9 cellular contexts compared by ENCODE assay signal in genomic region chr17:4789701-4789950, GRCh38. TPM values are rescaled to one million over a fixed set of nuclear protein-coding genes. Genes with fewer than 3 reads are reported as not detected.
DNase-seq lines count a peak whose midpoint lies in the region; ATAC-seq, FAIRE-seq and TF ChIP-seq lines count a peak whose summit lies in the region.
"Had no signal": no experiment of that assay in that cellular context is flagged by ENCODE, and none has a peak within 500 bp of the region (broad histone marks: within the 10 kb centered on the region; RNA-seq: fewer than 3 reads in every experiment).

No MANE protein-coding gene starts in this region.

- no peak overlapping the region; the same call in 1 of the 2 replicates for H2AFZ ChIP-seq in H1 (ENCODE audit: low read length)

- H3K9me3 Mint-ChIP-seq in osteocyte (ENCODE audit: unreplicated experiment), result no peaks in the 10 kb centered on the region

- no peak overlapping the region for H3K27ac ChIP-seq in H1 (ENCODE audit: low read depth, low read length)

- ATAC-seq in GM18873 (IDR thresholded peaks at IDR 0.05; ENCODE audit: low FRiP score, unreplicated experiment) (no peak), GM18505 (IDR thresholded peaks at IDR 0.05; ENCODE audit: unreplicated experiment) (no peak), GM19351 (IDR thresholded peaks at IDR 0.05; ENCODE audit: unreplicated experiment) (no peak)

- no peaks in the 10 kb centered on the region for H3K79me1 ChIP-seq in H1 (ENCODE audit: low read depth, low read length)

- H3K36me3 ChIP-seq in ES-I3 (ENCODE audit: insufficient read depth, low read length), result no peaks in the 10 kb centered on the region
- H3K36me3 ChIP-seq in MG63, result no peaks in the 10 kb centered on the region
- no peaks in the 10 kb centered on the region for H3K36me3 ChIP-seq in H1 (ENCODE audit: control insufficient read depth in 2 of 4, insufficient read depth in 4 of 4, low read length in 3 of 4)

- no peak overlapping the region; the same call in 1 of the 2 replicates for H2BK15ac ChIP-seq in H1 (ENCODE audit: low read length)

- no peak overlapping the region for H3K56ac ChIP-seq in H1 (replicated peaks; ENCODE audit: insufficient read length, low read depth, low read length)

- no peak overlapping the region for H4K91ac ChIP-seq in H1 (replicated peaks; ENCODE audit: insufficient read length, low read length)

- peak overlapping the region; percentile 85 for H3K4ac ChIP-seq in H1 (replicated peaks; ENCODE audit: insufficient read length, low read depth, low read length)

- peaks cover 17% of the 10 kb centered on the region for H3K23me2 ChIP-seq in H1 (ENCODE audit: low read depth, low read length)

- H4K20me1 ChIP-seq in H1 (replicated peaks in 1 of 2; ENCODE audit: control insufficient read depth in 1 of 2, insufficient read depth in 2 of 2, low read length in 2 of 2), result peaks cover 0 to 2% of the 10 kb centered on the region in 2 experiments

- no peaks in the 10 kb centered on the region for H3K9me3 ChIP-seq in ES-I3 (ENCODE audit: control insufficient read depth, insufficient read depth, low read length)
- no peaks in the 10 kb centered on the region for H3K9me3 ChIP-seq in MG63
- H3K9me3 ChIP-seq in H1 (ENCODE audit: insufficient read depth in 2 of 2, low read depth in 1 of 2, low read length in 1 of 2), result no peaks in the 10 kb centered on the region

- peak overlapping the region; percentile 79 for H3K4me3 Mint-ChIP-seq in osteocyte (ENCODE audit: unreplicated experiment)

- TF ChIP-seq POLR2A in H1 (IDR thresholded peaks at IDR 0.05; ENCODE audit: control extremely low read depth in 1 of 2, low read depth in 2 of 2, low read length in 2 of 2) (no peak), GM18505 (IDR thresholded peaks at IDR 0.05; ENCODE audit: borderline replicate concordance, extremely low read depth, insufficient read depth, insufficient read length) (no peak)

- no peaks in the 10 kb centered on the region for H3K36me3 Mint-ChIP-seq in osteocyte (ENCODE audit: unreplicated experiment)

- no peak overlapping the region for H2BK20ac ChIP-seq in H1 (ENCODE audit: low read length)

- peak overlapping the region; percentile 76 for H3K27ac Mint-ChIP-seq in osteocyte (ENCODE audit: unreplicated experiment)

- no peak overlapping the region for H2BK5ac ChIP-seq in H1 (ENCODE audit: low read depth, low read length)

- peaks cover 17% of the 10 kb centered on the region for H3K4me1 Mint-ChIP-seq in osteocyte (ENCODE audit: unreplicated experiment)

- H3K23ac ChIP-seq in H1 (ENCODE audit: insufficient read length), result no peak overlapping the region

- peak overlapping the region; percentile 89; the same call in 1 of the 2 replicates for H4K8ac ChIP-seq in H1 (ENCODE audit: extremely low read depth, insufficient read depth, low read length)

- no peak overlapping the region for H3K14ac ChIP-seq in H1 (ENCODE audit: insufficient read length)

- 0% methylated on average over 16 of the region's 25 CpGs; no CpG with 5 or more reads in 1 of the 2 experiments for WGBS in H1 (ENCODE audit: extremely low coverage in 1 of 2, insufficient coverage in 1 of 2, insufficient read length in 1 of 2, insufficient replicate concordance in 2 of 2, low coverage in 1 of 2, low lambda C conversion rate in 2 of 2, missing lambda C conversion rate in 1 of 2), 2 experiments

- H3K4me3 ChIP-seq in MG63 (peak overlapping the region; percentile 52), H1 (ENCODE audit: extremely low read depth in 1 of 4, insufficient read depth in 2 of 4, low read depth in 3 of 4, low read length in 4 of 4) (peak overlapping the region; percentile 46 to 74 (median 66))

- H3K27me3 ChIP-seq in MG63 (no peaks in the 10 kb centered on the region), H1 (replicated peaks in 1 of 4; ENCODE audit: control insufficient read depth in 3 of 4, extremely low read depth in 1 of 4, insufficient read depth in 3 of 4, low read length in 3 of 4) (peaks cover 3 to 30% (median 17%) of the 10 kb centered on the region in 4 experiments)

- peaks cover 3% of the 10 kb centered on the region for H3K27me3 Mint-ChIP-seq in osteocyte (ENCODE audit: unreplicated experiment)

- POLR2A ChIA-PET in H1 (lab: Charles Lee; ENCODE audit: partially characterized antibody), result interaction anchor here (1.1 to 3.1 kb wide), 12 partner anchors 15 to 150 kb away, joined by 3 to 15 read pairs (median 4); partner anchors contain the start of genes PLD2, RNF167 and SLC25A11

- H3K18ac ChIP-seq in H1 (ENCODE audit: extremely low read depth, low read length), result peak overlapping the region; percentile 78; the same call in 1 of the 2 replicates

- no peak overlapping the region for H2AK5ac ChIP-seq in H1 (ENCODE audit: low read depth, low read length)

- TF ChIP-seq EP300 in H1 (IDR thresholded peaks at IDR 0.05; ENCODE audit: borderline replicate concordance in 1 of 2, low read depth in 2 of 2, low read length in 2 of 2), result no peak

- DNase-seq in MG63, result no peak
- no peak for DNase-seq in H1 (ENCODE audit: low read depth in 1 of 2, low spot score in 2 of 2)
- DNase-seq in osteocyte (ENCODE audit: extremely low spot score, unreplicated experiment), result no peak
- DNase-seq in activated CD4-positive, alpha-beta T cell treated with anti-CD3 and anti-CD28 coated beads, Interleukin-2, amount 50 U/mL, for 4 hours, result no peak

- no peaks in the 10 kb centered on the region for H3K79me2 ChIP-seq in H1 (ENCODE audit: control insufficient read depth in 1 of 2, insufficient read depth in 2 of 2, low read length in 2 of 2)

- peak overlapping the region; percentile 70 to 98 for H3K4me2 ChIP-seq in H1 (ENCODE audit: insufficient read depth in 1 of 2, low read depth in 2 of 2, low read length in 2 of 2)

- 0 out of 2 replicates have a peak, but pooled peaks cover 4% of the 10 kb centered on the region for H3K4me1 ChIP-seq in ES-I3 (ENCODE audit: insufficient read depth, low read length)
- H3K4me1 ChIP-seq in H1 (replicated peaks in 1 of 4; ENCODE audit: control insufficient read depth in 3 of 4, insufficient read depth in 4 of 4, low read length in 3 of 4), result peaks cover 0 to 15% (median 8%) of the 10 kb centered on the region in 4 experiments; a peak in 5 of 7 replicates

- no peak overlapping the region for H2BK12ac ChIP-seq in H1 (ENCODE audit: low read depth, low read length)

- H2BK120ac ChIP-seq in H1 (replicated peaks; ENCODE audit: low read depth, low read length), result no peak overlapping the region

- no peak for TF ChIP-seq RAD21 in H1 (IDR thresholded peaks at IDR 0.05 in 1 of 2, conservative IDR thresholded peaks at IDR 0.05 in 1 of 2; ENCODE audit: low read depth in 2 of 2, low read length in 2 of 2)

- no peak overlapping the region for H4K5ac ChIP-seq in H1 (ENCODE audit: insufficient read length, low read depth, low read length)

- peak overlapping the region; percentile 89 for H3K9ac ChIP-seq in ES-I3 (ENCODE audit: low read depth, low read length)
- peak overlapping the region in 3 of 4 experiments; percentile 2 to 60 (median 4); a peak in 4 of 7 replicates for H3K9ac ChIP-seq in H1 (replicated peaks in 1 of 4; ENCODE audit: extremely low read depth in 1 of 4, low read depth in 3 of 4, low read length in 3 of 4)

- CTCF ChIA-PET in H1 (lab: Charles Lee; ENCODE audit: partially characterized antibody), result interaction anchor here (0.8 to 4.8 kb wide), 22 partner anchors 10 to 227 kb away, joined by 3 to 27 read pairs (median 4); partner anchors contain the start of genes PLD2 and TM4SF5

- TF ChIP-seq CTCF in H1 (IDR thresholded peaks at IDR 0.05; ENCODE audit: control extremely low read depth in 1 of 3, insufficient read depth in 1 of 3, low read depth in 1 of 3, low read length in 3 of 3) (no peak), osteocyte (IDR thresholded peaks at IDR 0.05) (no peak)

- FAIRE-seq in H1 (lab: Jason Lieb, UNC), result no peak

RNA-seq across cellular contexts. Expression of gene GLTPD2, which starts 0.9 kb away (rescaled TPM):
- total RNA-seq in MG63 (2014; rRNA removed; shearing (Covaris generic); ENCODE audit: low replicate concordance), result not detected in 2 replicates
- total RNA-seq in H1 (2021; fragmentation: NEBNext Ultra II Directional; extraction: Animal tissue kit (Norgen Biotek cat#: 25700)), result not detected in 2 replicates
- 0.06 TPM in 1 of 2 replicates, not detected in the other for polyA plus RNA-seq in H1 (2011; rRNA removed)
- polyA plus RNA-seq in H1 (2011; cell fraction: cytosol; rRNA removed), result 0.10 TPM
- polyA plus RNA-seq in H1 (2011; cell fraction: nucleus; rRNA removed), result 0.11 TPM
- 0.33 to 0.43 TPM (median 0.37 TPM) in 3 of 4 replicates, not detected in the other for polyA plus RNA-seq in H1 (2012, experiment 1 of 2)
- polyA plus RNA-seq in H1 (2012, experiment 2 of 2), result not detected
- 0.04 TPM for polyA plus RNA-seq in H1 (2013, experiment 1 of 2)
- 0.04 TPM for polyA plus RNA-seq in H1 (2013, experiment 2 of 2)
- not detected in 2 replicates for polyA minus RNA-seq in H1 (2011; rRNA and poly(A)+ RNA removed)
- not detected for polyA minus RNA-seq in H1 (2011; cell fraction: cytosol; rRNA and poly(A)+ RNA removed)
- polyA minus RNA-seq in H1 (2011; cell fraction: nucleus; rRNA and poly(A)+ RNA removed), result not detected
- total RNA-seq in osteocyte, result not detected in 2 replicates
- total RNA-seq: T-helper 1 cell treated with Interleukin-12 subunit alpha and Interleukin-12 subunit beta and Interleukin-4 antibody, amounts not matched to agents 30 ng/mL and 1 ng/mL, for 36 hours had no signal

RNA-seq across cellular contexts. Expression of gene VMO1, which starts 3.5 kb away (rescaled TPM):
- total RNA-seq in MG63 (2014; rRNA removed; shearing (Covaris generic); ENCODE audit: low replicate concordance), result not detected in 2 replicates
- total RNA-seq in H1 (2021; fragmentation: NEBNext Ultra II Directional; extraction: Animal tissue kit (Norgen Biotek cat#: 25700)), result not detected in 2 replicates
- polyA plus RNA-seq in H1 (2011; rRNA removed), result 0.30 and 0.78 TPM in 2 replicates
- 0.65 TPM for polyA plus RNA-seq in H1 (2011; cell fraction: cytosol; rRNA removed)
- 0.60 TPM for polyA plus RNA-seq in H1 (2011; cell fraction: nucleus; rRNA removed)
- 0.36 to 1.1 TPM in 2 of 4 replicates, not detected in the others for polyA plus RNA-seq in H1 (2012, experiment 1 of 2)
- not detected for polyA plus RNA-seq in H1 (2012, experiment 2 of 2)
- polyA plus RNA-seq in H1 (2013, experiment 1 of 2), result 0.47 TPM
- polyA plus RNA-seq in H1 (2013, experiment 2 of 2), result 0.42 TPM
- not detected in 2 replicates for polyA minus RNA-seq in H1 (2011; rRNA and poly(A)+ RNA removed)
- polyA minus RNA-seq in H1 (2011; cell fraction: cytosol; rRNA and poly(A)+ RNA removed), result not detected
- polyA minus RNA-seq in H1 (2011; cell fraction: nucleus; rRNA and poly(A)+ RNA removed), result not detected
- total RNA-seq in osteocyte, result 1.9 and 2.4 TPM in 2 replicates

RNA-seq across cellular contexts. Expression of gene PSMB6, which starts 6.3 kb away (rescaled TPM):
- total RNA-seq in MG63 (2014; rRNA removed; shearing (Covaris generic); ENCODE audit: low replicate concordance), result 149 and 177 TPM in 2 replicates
- 264 and 278 TPM in 2 replicates for total RNA-seq in H1 (2021; fragmentation: NEBNext Ultra II Directional; extraction: Animal tissue kit (Norgen Biotek cat#: 25700))
- 635 and 737 TPM in 2 replicates for polyA plus RNA-seq in H1 (2011; rRNA removed)
- 524 TPM for polyA plus RNA-seq in H1 (2011; cell fraction: cytosol; rRNA removed)
- polyA plus RNA-seq in H1 (2011; cell fraction: nucleus; rRNA removed), result 323 TPM
- polyA plus RNA-seq in H1 (2012, experiment 1 of 2), result 261 to 426 TPM (median 395 TPM) in 4 replicates
- polyA plus RNA-seq in H1 (2012, experiment 2 of 2), result 280 TPM
- polyA plus RNA-seq in H1 (2013, experiment 1 of 2), result 303 TPM
- 320 TPM for polyA plus RNA-seq in H1 (2013, experiment 2 of 2)
- polyA minus RNA-seq in H1 (2011; rRNA and poly(A)+ RNA removed), result 293 and 336 TPM in 2 replicates
- 101 TPM for polyA minus RNA-seq in H1 (2011; cell fraction: cytosol; rRNA and poly(A)+ RNA removed)
- polyA minus RNA-seq in H1 (2011; cell fraction: nucleus; rRNA and poly(A)+ RNA removed), result 78.6 TPM
- total RNA-seq in osteocyte, result 119 TPM in 2 replicates

RNA-seq across cellular contexts. Expression of gene PLD2, which starts 17.3 kb away (rescaled TPM):
- total RNA-seq in MG63 (2014; rRNA removed; shearing (Covaris generic); ENCODE audit: low replicate concordance), result 3.7 and 5.8 TPM in 2 replicates
- total RNA-seq in H1 (2021; fragmentation: NEBNext Ultra II Directional; extraction: Animal tissue kit (Norgen Biotek cat#: 25700)), result 48.4 and 53.0 TPM in 2 replicates
- polyA plus RNA-seq in H1 (2011; rRNA removed), result 44.3 and 59.8 TPM in 2 replicates
- polyA plus RNA-seq in H1 (2011; cell fraction: cytosol; rRNA removed), result 59.0 TPM
- polyA plus RNA-seq in H1 (2011; cell fraction: nucleus; rRNA removed), result 192 TPM
- 47.0 to 64.6 TPM (median 57.7 TPM) in 4 replicates for polyA plus RNA-seq in H1 (2012, experiment 1 of 2)
- polyA plus RNA-seq in H1 (2012, experiment 2 of 2), result 40.2 TPM
- 22.1 TPM for polyA plus RNA-seq in H1 (2013, experiment 1 of 2)
- polyA plus RNA-seq in H1 (2013, experiment 2 of 2), result 21.0 TPM
- 55.5 and 60.1 TPM in 2 replicates for polyA minus RNA-seq in H1 (2011; rRNA and poly(A)+ RNA removed)
- polyA minus RNA-seq in H1 (2011; cell fraction: cytosol; rRNA and poly(A)+ RNA removed), result 31.8 TPM
- polyA minus RNA-seq in H1 (2011; cell fraction: nucleus; rRNA and poly(A)+ RNA removed), result 49.7 TPM
- total RNA-seq in osteocyte, result 49.3 and 52.2 TPM in 2 replicates
